8 cellular contexts compared by ENCODE assay signal in the genomic region with DNA sequence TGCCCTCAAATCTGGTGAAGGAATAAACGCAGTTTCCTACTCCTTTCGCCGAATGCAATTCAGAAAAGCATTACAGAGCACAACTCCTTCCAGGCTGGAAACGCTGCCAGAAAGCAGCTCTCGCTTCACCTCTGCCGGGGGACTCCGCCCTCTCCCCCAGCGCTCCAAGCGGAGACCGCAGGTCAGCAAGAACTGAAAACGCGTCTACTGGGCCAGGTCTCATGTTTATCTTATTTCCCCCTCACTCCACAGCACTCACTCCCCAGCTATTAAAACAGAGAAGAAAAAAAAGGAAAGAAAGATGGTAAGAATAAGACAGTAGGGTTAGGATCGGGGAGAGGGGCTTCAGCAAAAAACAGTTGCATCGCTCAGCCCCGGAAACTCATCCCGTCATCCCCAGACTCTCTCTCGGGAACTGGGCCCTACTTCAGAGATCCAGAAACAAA. TPM values are rescaled to one million over a fixed set of nuclear protein-coding genes. Genes with fewer than 3 reads are reported as not detected.
DNase-seq lines count a peak whose midpoint lies in the region; ATAC-seq, FAIRE-seq and TF ChIP-seq lines count a peak whose summit lies in the region.

No MANE protein-coding gene starts in this region.

- ATAC-seq in GM19455 (IDR thresholded peaks at IDR 0.05; ENCODE audit: unreplicated experiment) = peak; percentile 33

- H2BK20ac ChIP-seq in H1 (ENCODE audit: low read length) = no peak overlapping the region

- H2BK5ac ChIP-seq in H1 (ENCODE audit: low read depth, low read length) (peak overlapping the region; percentile 91), mesenchymal stem cell (ENCODE audit: low read depth, low read length, poor library complexity, severe bottlenecking) (peak overlapping the region; percentile 100)

- peak; percentile 41 for DNase-seq in HS-27A (ENCODE audit: low read depth)
- peak; percentile 81 for DNase-seq in NOMO-1 treated with DMSO at 0.1 percent for 48 hours (lab: John Stamatoyannopoulos, UW; ENCODE audit: unreplicated experiment)
- peak; percentile 18 for DNase-seq in activated CD8-positive, alpha-beta memory T cell treated with anti-CD3 and anti-CD28 coated beads, Interleukin-2, amount 50 U/mL, for 1 hour (ENCODE audit: extremely low read depth)
- DNase-seq in H1 (ENCODE audit: low read depth in 1 of 2, low spot score in 2 of 2) = peak in 1 of 2 experiments; percentile 71
- DNase-seq in mesenchymal stem cell = peak; percentile 80
- peak; percentile 20 to 29 for DNase-seq in stimulated activated CD8-positive, alpha-beta memory T cell treated with anti-CD3 and anti-CD28 coated beads, Interleukin-15, amount 100 ng/mL, for 4 hours (ENCODE audit: low read depth in 2 of 2)

- H3K79me2 ChIP-seq in H1 (ENCODE audit: control insufficient read depth in 1 of 2, insufficient read depth in 2 of 2, low read length in 2 of 2) = peaks cover 0 to 12% of the 10 kb centered on the region in 2 experiments; a peak in 2 of 4 replicates

- TF ChIP-seq CTCF in H1 (IDR thresholded peaks at IDR 0.05; ENCODE audit: control extremely low read depth in 1 of 3, insufficient read depth in 1 of 3, low read depth in 1 of 3, low read length in 3 of 3) = peak in 1 of 3 experiments; percentile 3; a peak in 1 of 4 replicates

- no peak overlapping the region for H3K23ac ChIP-seq in H1 (ENCODE audit: insufficient read length)
- H3K23ac ChIP-seq in mesenchymal stem cell (ENCODE audit: low read length in 2 of 2) = peak overlapping the region in 1 of 2 experiments; percentile 89

- H3K56ac ChIP-seq in H1 (replicated peaks; ENCODE audit: insufficient read length, low read depth, low read length) = peak overlapping the region; percentile 94

- H4K91ac ChIP-seq in H1 (replicated peaks; ENCODE audit: insufficient read length, low read length) (peak overlapping the region; percentile 83), mesenchymal stem cell (ENCODE audit: low read length) (peak overlapping the region; percentile 97)

- peak overlapping the region; percentile 77 to 92 (median 87) for H3K4me2 ChIP-seq in BLaER1 treated with 17β-estradiol and CSF1 and Interleukin-3, amounts not matched to agents 10 nM and 100 nM
- peak overlapping the region; percentile 88 to 92 for H3K4me2 ChIP-seq in H1 (ENCODE audit: insufficient read depth in 1 of 2, low read depth in 2 of 2, low read length in 2 of 2)
- peak overlapping the region; percentile 70 for H3K4me2 ChIP-seq in mesenchymal stem cell (ENCODE audit: low read length, poor library complexity, severe bottlenecking)

- peak overlapping the region; percentile 96 for H4K5ac ChIP-seq in H1 (ENCODE audit: insufficient read length, low read depth, low read length)

- TF ChIP-seq EP300 in H1 (IDR thresholded peaks at IDR 0.05; ENCODE audit: borderline replicate concordance in 1 of 2, low read depth in 2 of 2, low read length in 2 of 2) = no peak

- H3K27ac ChIP-seq in BLaER1 treated with 17β-estradiol and CSF1 and Interleukin-3, amounts not matched to agents 10 nM and 100 nM = peak overlapping the region; percentile 93 to 100 (median 97)
- H3K27ac ChIP-seq in H1 (ENCODE audit: low read depth, low read length) (peak overlapping the region; percentile 96), mesenchymal stem cell (ENCODE audit: low read length, poor library complexity, severe bottlenecking) (peak overlapping the region; percentile 97)

- peak in 1 of 2 experiments; percentile 79; a peak in 2 of 3 replicates for TF ChIP-seq POLR2A in H1 (IDR thresholded peaks at IDR 0.05; ENCODE audit: control extremely low read depth in 1 of 2, low read depth in 2 of 2, low read length in 2 of 2)

- WGBS in H1 (ENCODE audit: extremely low coverage in 1 of 2, insufficient coverage in 1 of 2, insufficient read length in 1 of 2, insufficient replicate concordance in 2 of 2, low coverage in 1 of 2, low lambda C conversion rate in 2 of 2, missing lambda C conversion rate in 1 of 2), 2 experiments = 1% methylated on average over 17 of the region's 17 CpGs; no CpG with 5 or more reads in 1 of the 2 experiments
- WGBS in mesenchymal stem cell = under 1% methylated on average over 13 of the region's 17 CpGs

- CTCF ChIA-PET in H1 (lab: Charles Lee; ENCODE audit: partially characterized antibody) = interaction anchor here (0.6 to 2.7 kb wide), 12 partner anchors 11 to 884 kb away, joined by 3 to 8 read pairs (median 3); no protein-coding TSS in a partner anchor

- H2BK120ac ChIP-seq in H1 (replicated peaks; ENCODE audit: low read depth, low read length) = peak overlapping the region; percentile 92
- H2BK120ac ChIP-seq in mesenchymal stem cell (ENCODE audit: low read depth, low read length) = peak overlapping the region; percentile 93

- peaks cover 0 to 10% (median 0%) of the 10 kb centered on the region in 11 experiments; a peak in 6 of 22 replicates for H4K20me1 ChIP-seq in BLaER1 treated with 17β-estradiol and CSF1 and Interleukin-3, amounts not matched to agents 10 nM and 100 nM
- peaks cover 0 to 3% of the 10 kb centered on the region in 2 experiments for H4K20me1 ChIP-seq in H1 (replicated peaks in 1 of 2; ENCODE audit: control insufficient read depth in 1 of 2, insufficient read depth in 2 of 2, low read length in 2 of 2)

- H3K79me1 ChIP-seq in H1 (ENCODE audit: low read depth, low read length) (no peaks in the 10 kb centered on the region; the same call in 1 of the 2 replicates), mesenchymal stem cell (replicated peaks; ENCODE audit: low read length, poor library complexity, severe bottlenecking) (no peaks in the 10 kb centered on the region)

- H3K4me1 ChIP-seq in BLaER1 treated with 17β-estradiol and CSF1 and Interleukin-3, amounts not matched to agents 10 nM and 100 nM = peaks cover 21 to 25% (median 23%) of the 10 kb centered on the region in 10 experiments
- H3K4me1 ChIP-seq in H1 (replicated peaks in 1 of 4; ENCODE audit: control insufficient read depth in 3 of 4, insufficient read depth in 4 of 4, low read length in 3 of 4) (no peaks in the 10 kb centered on the region; a peak in 1 of 7 replicates), mesenchymal stem cell (ENCODE audit: control insufficient read depth, insufficient read depth, low read depth, low read length) (peaks cover 3% of the 10 kb centered on the region)

- peak overlapping the region; percentile 93 for H3K18ac ChIP-seq in H1 (ENCODE audit: extremely low read depth, low read length)
- H3K18ac ChIP-seq in mesenchymal stem cell (ENCODE audit: low read depth in 1 of 2, low read length in 2 of 2) = peak overlapping the region; percentile 99

- no peak overlapping the region for H2AFZ ChIP-seq in H1 (ENCODE audit: low read length)
- H2AFZ ChIP-seq in mesenchymal stem cell (ENCODE audit: low read depth, low read length) = no peak overlapping the region

- peak; percentile 48 for FAIRE-seq in H1 (lab: Jason Lieb, UNC)

- H3K9ac ChIP-seq in BLaER1 treated with 17β-estradiol and CSF1 and Interleukin-3, amounts not matched to agents 10 nM and 100 nM = peak overlapping the region; percentile 91 to 100 (median 95)
- peak overlapping the region; percentile 76 to 95 (median 91) for H3K9ac ChIP-seq in H1 (replicated peaks in 1 of 4; ENCODE audit: extremely low read depth in 1 of 4, low read depth in 3 of 4, low read length in 3 of 4)
- peak overlapping the region; percentile 99 for H3K9ac ChIP-seq in mesenchymal stem cell (ENCODE audit: low read length)

- H3K36me3 ChIP-seq in BLaER1 treated with 17β-estradiol and CSF1 and Interleukin-3, amounts not matched to agents 10 nM and 100 nM = peaks cover 0 to 11% (median 7%) of the 10 kb centered on the region in 11 experiments; a peak in 14 of 22 replicates
- H3K36me3 ChIP-seq in H1 (ENCODE audit: control insufficient read depth in 2 of 4, insufficient read depth in 4 of 4, low read length in 3 of 4) = peaks cover 0 to 8% (median 0%) of the 10 kb centered on the region in 4 experiments; a peak in 1 of 8 replicates
- peaks cover 0 to 8% of the 10 kb centered on the region in 2 experiments for H3K36me3 ChIP-seq in mesenchymal stem cell (ENCODE audit: control insufficient read depth in 1 of 2, insufficient read depth in 2 of 2, low read depth in 1 of 2, low read length in 2 of 2)

- H2BK15ac ChIP-seq in H1 (ENCODE audit: low read length) (no peak overlapping the region), mesenchymal stem cell (ENCODE audit: low read depth, poor library complexity, severe bottlenecking) (peak overlapping the region; percentile 89)

- H3K4me3 ChIP-seq in BLaER1 treated with 17β-estradiol and CSF1 and Interleukin-3, amounts not matched to agents 10 nM and 100 nM = peak overlapping the region; percentile 75 to 95 (median 83)
- peak overlapping the region; percentile 75 to 88 (median 78) for H3K4me3 ChIP-seq in H1 (ENCODE audit: extremely low read depth in 1 of 4, insufficient read depth in 2 of 4, low read depth in 3 of 4, low read length in 4 of 4)
- H3K4me3 ChIP-seq in mesenchymal stem cell (ENCODE audit: insufficient read depth in 1 of 2, low read depth in 1 of 2, low read length in 2 of 2) = peak overlapping the region; percentile 80 to 93

- peak overlapping the region; percentile 75; the same call in 1 of the 2 replicates for H2BK12ac ChIP-seq in H1 (ENCODE audit: low read depth, low read length)
- no peak overlapping the region for H2BK12ac ChIP-seq in mesenchymal stem cell (ENCODE audit: low read length in 2 of 2)

- peak overlapping the region; percentile 97 for H4K8ac ChIP-seq in H1 (ENCODE audit: extremely low read depth, insufficient read depth, low read length)
- H4K8ac ChIP-seq in mesenchymal stem cell (ENCODE audit: low read length) = peak overlapping the region; percentile 81

- H3K14ac ChIP-seq in H1 (ENCODE audit: insufficient read length) (no peak overlapping the region), mesenchymal stem cell (ENCODE audit: low read length in 2 of 2) (peak overlapping the region; percentile 2 to 88)

- no peak for TF ChIP-seq RAD21 in H1 (IDR thresholded peaks at IDR 0.05 in 1 of 2, conservative IDR thresholded peaks at IDR 0.05 in 1 of 2; ENCODE audit: low read depth in 2 of 2, low read length in 2 of 2)

- no peaks in the 10 kb centered on the region for H3K9me3 ChIP-seq in BLaER1 treated with 17β-estradiol and CSF1 and Interleukin-3, amounts not matched to agents 10 nM and 100 nM (replicated peaks in 1 of 11)
- H3K9me3 ChIP-seq in H1 (ENCODE audit: insufficient read depth in 2 of 2, low read depth in 1 of 2, low read length in 1 of 2) = no peaks in the 10 kb centered on the region
- H3K9me3 ChIP-seq in mesenchymal stem cell (ENCODE audit: control insufficient read depth, low read length) = no peaks in the 10 kb centered on the region

- H3K27me3 ChIP-seq in BLaER1 treated with 17β-estradiol and CSF1 and Interleukin-3, amounts not matched to agents 10 nM and 100 nM = no peaks in the 10 kb centered on the region
- no peaks in the 10 kb centered on the region for H3K27me3 ChIP-seq in H1 (replicated peaks in 1 of 4; ENCODE audit: control insufficient read depth in 3 of 4, extremely low read depth in 1 of 4, insufficient read depth in 3 of 4, low read length in 3 of 4)
- H3K27me3 ChIP-seq in mesenchymal stem cell (ENCODE audit: control insufficient read depth in 1 of 2, insufficient read depth in 1 of 2, low read length in 2 of 2) = no peaks in the 10 kb centered on the region

- H2AK5ac ChIP-seq in H1 (ENCODE audit: low read depth, low read length) = no peak overlapping the region
- H2AK5ac ChIP-seq in mesenchymal stem cell (ENCODE audit: low read length, severe bottlenecking) = peak overlapping the region; percentile 57

- H3K23me2 ChIP-seq in H1 (ENCODE audit: low read depth, low read length) = peaks cover 18% of the 10 kb centered on the region; the same call in 1 of the 2 replicates

- POLR2A ChIA-PET in H1 (lab: Charles Lee; ENCODE audit: partially characterized antibody) = interaction anchor here (0.9 to 2.8 kb wide), 12 partner anchors 8 to 884 kb away, joined by 3 to 21 read pairs (median 4); partner anchors contain the start of genes KCNH1 and NEK2

- peak overlapping the region; percentile 74 for H3K4ac ChIP-seq in H1 (replicated peaks; ENCODE audit: insufficient read length, low read depth, low read length)
- peak overlapping the region; percentile 95 to 98 for H3K4ac ChIP-seq in mesenchymal stem cell (ENCODE audit: low read depth in 1 of 2, low read length in 2 of 2)

RNA-seq across cellular contexts. Expression of gene RCOR3, which starts 0.8 kb away (rescaled TPM):
- 28.0 and 36.3 TPM in 2 replicates for total RNA-seq in H1 (2021; fragmentation: NEBNext Ultra II Directional; extraction: Animal tissue kit (Norgen Biotek cat#: 25700))
- polyA plus RNA-seq in H1 (2011; rRNA removed) = 21.4 and 27.0 TPM in 2 replicates
- 24.8 TPM for polyA plus RNA-seq in H1 (2011; cell fraction: cytosol; rRNA removed)
- polyA plus RNA-seq in H1 (2011; cell fraction: nucleus; rRNA removed) = 74.9 TPM
- polyA plus RNA-seq in H1 (2012, experiment 1 of 2) = 21.3 to 27.7 TPM (median 26.3 TPM) in 4 replicates
- polyA plus RNA-seq in H1 (2012, experiment 2 of 2) = 2.4 TPM
- polyA plus RNA-seq in H1 (2013, experiment 1 of 2) = 24.1 TPM
- 21.4 TPM for polyA plus RNA-seq in H1 (2013, experiment 2 of 2)
- polyA minus RNA-seq in H1 (2011; rRNA and poly(A)+ RNA removed) = 42.7 and 53.9 TPM in 2 replicates
- 23.8 TPM for polyA minus RNA-seq in H1 (2011; cell fraction: cytosol; rRNA and poly(A)+ RNA removed)
- 133 TPM for polyA minus RNA-seq in H1 (2011; cell fraction: nucleus; rRNA and poly(A)+ RNA removed)
- 30.9 TPM for polyA plus RNA-seq in mesenchymal stem cell (2013, experiment 1 of 2)
- polyA plus RNA-seq in mesenchymal stem cell (2013, experiment 2 of 2) = 28.8 TPM
